ENCODE assay signal across 15 cellular contexts in genomic region chr7:110918949-110919548, GRCh38.
DNase-seq lines count a peak whose midpoint lies in the region; ATAC-seq lines count a peak whose summit lies in the region.
"Had no signal": no experiment of that assay in that cellular context is flagged by ENCODE, and none has a peak within 500 bp of the region (broad histone marks: within the 10 kb centered on the region; RNA-seq: fewer than 3 reads in every experiment).

No MANE protein-coding gene starts in this region.

- H3K36me3 Mint-ChIP-seq in activated naive CD8-positive, alpha-beta T cell treated with anti-CD3 and anti-CD28 coated beads, Interleukin-2, amount 50 U/mL, for 24 hours (ENCODE audit: low read depth), result no peaks in the 10 kb centered on the region
- peaks cover 9% of the 10 kb centered on the region for H3K36me3 Mint-ChIP-seq in activated naive CD8-positive, alpha-beta T cell treated with anti-CD3 and anti-CD28 coated beads for 36 hours
- H3K36me3 Mint-ChIP-seq: naive B cell, WTC11 had no signal

- DNase-seq in activated naive CD8-positive, alpha-beta T cell treated with anti-CD3 and anti-CD28 coated beads, Interleukin-2, amount 50 U/mL, for 24 hours, result no peak
- DNase-seq in activated naive CD8-positive, alpha-beta T cell treated with anti-CD3 and anti-CD28 coated beads for 36 hours, result no peak
- DNase-seq in stimulated activated naive CD8-positive, alpha-beta T cell treated with anti-CD3 and anti-CD28 coated beads, Interleukin-15, amount 100 ng/mL, for 72 hours, result no peak
- DNase-seq in pons (ENCODE audit: low spot score) (no peak), hippocampal formation (lab: John Stamatoyannopoulos, UW) (no peak), LoVo (ENCODE audit: low spot score) (no peak)
- DNase-seq: activated gamma-delta T cell treated with Interleukin-2 at 50 U/mL for 16 hours; DMS 273 treated with DMSO at 0.1 percent for 48 hours; naive B cell; NCI-H748 treated with DMSO at 0.1 percent for 48 hours; stimulated activated CD8-positive, alpha-beta memory T cell treated with anti-CD3 and anti-CD28 coated beads, Interleukin-4, amount 100 ng/mL, for 48 hours had no signal

- no peak overlapping the region for H3K4me3 Mint-ChIP-seq in activated naive CD8-positive, alpha-beta T cell treated with anti-CD3 and anti-CD28 coated beads, Interleukin-2, amount 50 U/mL, for 24 hours
- H3K4me3 Mint-ChIP-seq in activated naive CD8-positive, alpha-beta T cell treated with anti-CD3 and anti-CD28 coated beads for 36 hours, result no peak overlapping the region
- H3K4me3 Mint-ChIP-seq in stimulated activated naive CD8-positive, alpha-beta T cell treated with anti-CD3 and anti-CD28 coated beads, Interleukin-15, amount 100 ng/mL, for 72 hours, result peak overlapping the region; percentile 18 to 35
- H3K4me3 Mint-ChIP-seq: central memory CD8-positive, alpha-beta T cell; naive B cell; WTC11 had no signal

- no peak overlapping the region for H3K27ac Mint-ChIP-seq in activated naive CD8-positive, alpha-beta T cell treated with anti-CD3 and anti-CD28 coated beads, Interleukin-2, amount 50 U/mL, for 24 hours
- no peak overlapping the region for H3K27ac Mint-ChIP-seq in activated naive CD8-positive, alpha-beta T cell treated with anti-CD3 and anti-CD28 coated beads for 36 hours
- no peak overlapping the region for H3K27ac Mint-ChIP-seq in stimulated activated naive CD8-positive, alpha-beta T cell treated with anti-CD3 and anti-CD28 coated beads, Interleukin-15, amount 100 ng/mL, for 72 hours
- H3K27ac Mint-ChIP-seq: naive B cell, WTC11 had no signal

- ATAC-seq in activated naive CD8-positive, alpha-beta T cell treated with anti-CD3 and anti-CD28 coated beads, Interleukin-2, amount 50 U/mL, for 24 hours, result peak; percentile 28
- ATAC-seq in GM21786 (IDR thresholded peaks at IDR 0.05; ENCODE audit: unreplicated experiment), result peak; percentile 72
- ATAC-seq in HG03378 (IDR thresholded peaks at IDR 0.05; ENCODE audit: unreplicated experiment), result peak; percentile 89
- ATAC-seq in stimulated activated naive CD8-positive, alpha-beta T cell treated with anti-CD3 and anti-CD28 coated beads, Interleukin-15, amount 100 ng/mL, for 72 hours, result peak; percentile 73
- ATAC-seq: WTC11 had no signal

- H3K27me3 Mint-ChIP-seq in activated naive CD8-positive, alpha-beta T cell treated with anti-CD3 and anti-CD28 coated beads, Interleukin-2, amount 50 U/mL, for 24 hours, result no peaks in the 10 kb centered on the region
- no peaks in the 10 kb centered on the region for H3K27me3 Mint-ChIP-seq in activated naive CD8-positive, alpha-beta T cell treated with anti-CD3 and anti-CD28 coated beads for 36 hours
- no peaks in the 10 kb centered on the region for H3K27me3 Mint-ChIP-seq in stimulated activated naive CD8-positive, alpha-beta T cell treated with anti-CD3 and anti-CD28 coated beads, Interleukin-15, amount 100 ng/mL, for 72 hours
- H3K27me3 Mint-ChIP-seq: central memory CD8-positive, alpha-beta T cell; naive B cell had no signal

- peaks cover 12% of the 10 kb centered on the region for H3K9me3 Mint-ChIP-seq in activated naive CD8-positive, alpha-beta T cell treated with anti-CD3 and anti-CD28 coated beads, Interleukin-2, amount 50 U/mL, for 24 hours
- peaks cover 7% of the 10 kb centered on the region for H3K9me3 Mint-ChIP-seq in activated naive CD8-positive, alpha-beta T cell treated with anti-CD3 and anti-CD28 coated beads for 36 hours
- peaks cover 3 to 10% of the 10 kb centered on the region in 2 donors for H3K9me3 Mint-ChIP-seq in stimulated activated naive CD8-positive, alpha-beta T cell treated with anti-CD3 and anti-CD28 coated beads, Interleukin-15, amount 100 ng/mL, for 72 hours
- H3K9me3 Mint-ChIP-seq: central memory CD8-positive, alpha-beta T cell; naive B cell; WTC11 had no signal

- H3K4me1 Mint-ChIP-seq in activated naive CD8-positive, alpha-beta T cell treated with anti-CD3 and anti-CD28 coated beads, Interleukin-2, amount 50 U/mL, for 24 hours, result peaks cover 13% of the 10 kb centered on the region
- H3K4me1 Mint-ChIP-seq in activated naive CD8-positive, alpha-beta T cell treated with anti-CD3 and anti-CD28 coated beads for 36 hours, result peaks cover 25% of the 10 kb centered on the region
- H3K4me1 Mint-ChIP-seq in stimulated activated naive CD8-positive, alpha-beta T cell treated with anti-CD3 and anti-CD28 coated beads, Interleukin-15, amount 100 ng/mL, for 72 hours, result peaks cover 28% of the 10 kb centered on the region
- H3K4me1 Mint-ChIP-seq: central memory CD8-positive, alpha-beta T cell; naive B cell had no signal

Comparison
In these comparisons a context has a peak if more than half of its experiments do, and no peak if none do; other contexts are left out.
1. ATAC-seq: peak in every context shown above with its lines; median percentile 89 in HG03378; 73 in stimulated activated naive CD8-positive, alpha-beta T cell treated with anti-CD3 and anti-CD28 coated beads, Interleukin-15, amount 100 ng/mL, for 72 hours; 72 in GM21786; 28 in activated naive CD8-positive, alpha-beta T cell treated with anti-CD3 and anti-CD28 coated beads, Interleukin-2, amount 50 U/mL, for 24 hours.
2. H3K4me3 Mint-ChIP-seq: peak in stimulated activated naive CD8-positive, alpha-beta T cell treated with anti-CD3 and anti-CD28 coated beads, Interleukin-15, amount 100 ng/mL, for 72 hours (2 of 2); none in activated naive CD8-positive, alpha-beta T cell treated with anti-CD3 and anti-CD28 coated beads, Interleukin-2, amount 50 U/mL, for 24 hours (single experiment) and activated naive CD8-positive, alpha-beta T cell treated with anti-CD3 and anti-CD28 coated beads for 36 hours (single experiment).